In genomic region chr9:93126825-93127368, GRCh38 we compare ENCODE assay signal across 9 cellular contexts. TPM values are rescaled to one million over a fixed set of nuclear protein-coding genes. Genes with fewer than 3 reads are reported as not detected.
A peak's percentile ranks its signal among the peaks of the same experiment; 100 is the strongest.
DNase-seq lines count a peak whose midpoint lies in the region; ATAC-seq and TF ChIP-seq lines count a peak whose summit lies in the region.
"Had no signal": no experiment of that assay in that cellular context is flagged by ENCODE, and none has a peak within 500 bp of the region (broad histone marks: within the 10 kb centered on the region; RNA-seq: fewer than 3 reads in every experiment).

No MANE protein-coding gene starts in this region.

- no peak overlapping the region for H3K4me3 ChIP-seq in H7 (ENCODE audit: insufficient read depth, low read depth, low read length)
- H3K4me3 ChIP-seq in psoas muscle: no peak overlapping the region

- peak overlapping the region; percentile 30 for H3K27ac ChIP-seq in psoas muscle

- POLR2A ChIA-PET in activated CD4-positive, alpha-beta memory T cell treated with anti-CD3 and anti-CD28 coated beads for 36 hours (lab: Charles Lee): interaction anchor here (0.9 kb wide), 1 partner anchor 163 kb away, joined by 3 read pairs; no protein-coding TSS in a partner anchor

- no peaks in the 10 kb centered on the region for H3K9me3 Mint-ChIP-seq in activated CD4-positive, alpha-beta memory T cell treated with anti-CD3 and anti-CD28 coated beads for 36 hours
- H3K9me3 Mint-ChIP-seq: stimulated activated naive B cell treated with anti-CD40 and anti-IgM and Interleukin-4, amounts not matched to agents 10 μg/mL and 1 μg/mL and 100 μg/mL, for 72 hours had no signal

- 51 to 62% (median 53%) methylated on average over 18 of the region's 18 CpGs for WGBS in psoas muscle, 3 donors

- H3K36me3 Mint-ChIP-seq in activated CD4-positive, alpha-beta memory T cell treated with anti-CD3 and anti-CD28 coated beads for 36 hours: peaks cover 22% of the 10 kb centered on the region

- no peaks in the 10 kb centered on the region for H3K9me3 ChIP-seq in psoas muscle

- peak overlapping the region; percentile 8 for H3K4me3 Mint-ChIP-seq in activated CD4-positive, alpha-beta memory T cell treated with anti-CD3 and anti-CD28 coated beads for 36 hours

- ATAC-seq in psoas muscle: peak in 2 of 4 donors; percentile 2 to 15
- ATAC-seq in GM21390 (IDR thresholded peaks at IDR 0.05; ENCODE audit: unreplicated experiment): no peak

- DNase-seq in H7 (peak; percentile 88), cardiac septum (ENCODE audit: low spot score) (peak; percentile 79), psoas muscle (peak in 1 of 2 donors; percentile 58), SKM-1 treated with dmso at 0.1 percent for 144 hours (lab: John Stamatoyannopoulos, UW; ENCODE audit: unreplicated experiment) (no peak), GM19238 (ENCODE audit: insufficient read length, low spot score) (no peak)
- DNase-seq in activated CD4-positive, alpha-beta memory T cell treated with anti-CD3 and anti-CD28 coated beads for 36 hours: peak; percentile 55
- DNase-seq in activated CD4-positive, CD25-positive, alpha-beta regulatory T cell treated with anti-CD3 and anti-CD28 coated beads, Interleukin-2, amount 50 U/mL, for 72 hours: no peak
- DNase-seq: stimulated activated naive B cell treated with anti-CD40 and anti-IgM and Interleukin-4, amounts not matched to agents 10 μg/mL and 1 μg/mL and 100 μg/mL, for 72 hours had no signal

- no peaks in the 10 kb centered on the region for H3K27me3 Mint-ChIP-seq in activated CD4-positive, alpha-beta memory T cell treated with anti-CD3 and anti-CD28 coated beads for 36 hours
- H3K27me3 Mint-ChIP-seq: stimulated activated naive B cell treated with anti-CD40 and anti-IgM and Interleukin-4, amounts not matched to agents 10 μg/mL and 1 μg/mL and 100 μg/mL, for 72 hours had no signal

- H3K27ac Mint-ChIP-seq in activated CD4-positive, alpha-beta memory T cell treated with anti-CD3 and anti-CD28 coated beads for 36 hours: peak overlapping the region; percentile 80

- peaks cover 49% of the 10 kb centered on the region for H3K4me1 ChIP-seq in psoas muscle

- intact Hi-C loops in activated CD4-positive, alpha-beta memory T cell treated with anti-CD3 and anti-CD28 coated beads for 36 hours (cut with micrococcal nuclease): no loop called here
- intact Hi-C loops in cardiac septum (cut with DNase I): loop anchor here (10.0 kb wide), 1 partner anchor 328 kb away; the partner anchor contains the start of genes FAM120A and FAM120AOS
- intact Hi-C loops in psoas muscle (cut with DNase I): no loop called here

- CTCF ChIA-PET in activated CD4-positive, alpha-beta memory T cell treated with anti-CD3 and anti-CD28 coated beads for 36 hours (lab: Charles Lee): interaction anchor here (5.0 kb wide), 1 partner anchor 18 kb away, joined by 21 read pairs; no protein-coding TSS in a partner anchor

- H3K27me3 ChIP-seq in H7 (ENCODE audit: control insufficient read depth, insufficient read depth, low read length) (no peaks in the 10 kb centered on the region), psoas muscle (ENCODE audit: insufficient read depth in 3 of 3, low read length in 2 of 3) (no peaks in the 10 kb centered on the region)

- H3K4me1 Mint-ChIP-seq in activated CD4-positive, alpha-beta memory T cell treated with anti-CD3 and anti-CD28 coated beads for 36 hours (ENCODE audit: low read depth): peaks cover 53% of the 10 kb centered on the region

- H3K36me3 ChIP-seq in H7 (replicated peaks; ENCODE audit: control insufficient read depth, insufficient read depth, low read length) (peaks cover 4% of the 10 kb centered on the region), psoas muscle (ENCODE audit: insufficient read depth in 1 of 2, low read depth in 1 of 2) (peaks cover 0 to 41% of the 10 kb centered on the region in 2 donors)

- no peak for TF ChIP-seq CTCF in psoas muscle (IDR thresholded peaks at IDR 0.05)

RNA-seq across cellular contexts. Expression of gene NINJ1, which starts 7.2 kb away (rescaled TPM):
- 44.6 and 45.3 TPM in 2 replicates for total RNA-seq in H7 (2014; rRNA removed; shearing (Covaris generic))
- total RNA-seq in activated CD4-positive, alpha-beta memory T cell treated with anti-CD3 and anti-CD28 coated beads for 36 hours: 10 to 100 TPM; 77.9 to 82.0 TPM
- total RNA-seq in cardiac septum (46.4 TPM), psoas muscle (10 to 100 TPM; 17.8 to 24.8 (median 21.2) TPM)
- polyA plus RNA-seq in psoas muscle: 10 to 100 TPM; 19.2 to 40.1 (median 22.8) TPM

RNA-seq across cellular contexts. Expression of gene CARD19, which starts 30.9 kb away (rescaled TPM):
- total RNA-seq in H7 (2014; rRNA removed; shearing (Covaris generic)): 46.5 and 69.8 TPM in 2 replicates
- total RNA-seq in activated CD4-positive, alpha-beta memory T cell treated with anti-CD3 and anti-CD28 coated beads for 36 hours: 10 to 100 TPM; 77.9 to 80.0 TPM
- total RNA-seq in cardiac septum (45.1 TPM), psoas muscle (10 to 100 TPM; 27.9 to 46.7 (median 38.2) TPM)
- 10 to 100 TPM; 62.1 to 86.3 (median 66.1) TPM for polyA plus RNA-seq in psoas muscle

RNA-seq across cellular contexts. Expression of gene WNK2, which starts 57.0 kb away (rescaled TPM):
- total RNA-seq in H7 (2014; rRNA removed; shearing (Covaris generic)): 13.3 and 29.5 TPM in 2 replicates
- total RNA-seq in activated CD4-positive, alpha-beta memory T cell treated with anti-CD3 and anti-CD28 coated beads for 36 hours: 1 to 10 TPM; 1.2 to 1.6 TPM
- total RNA-seq in cardiac septum (123 TPM), psoas muscle (10 to 100 TPM; 35.5 to 58.8 (median 43.0) TPM)
- 10 to 100 TPM in 2 of 3 donors, 1 to 10 TPM in 1; 8.1 to 22.5 (median 11.9) TPM for polyA plus RNA-seq in psoas muscle

Comparison
In these comparisons a context has a peak if more than half of its experiments do, and no peak if none do; other contexts are left out.
1. DNase-seq: peak in H7 (single experiment), activated CD4-positive, alpha-beta memory T cell treated with anti-CD3 and anti-CD28 coated beads for 36 hours (single experiment) and cardiac septum (single experiment); none in SKM-1 treated with dmso at 0.1 percent for 144 hours (single experiment), activated CD4-positive, CD25-positive, alpha-beta regulatory T cell treated with anti-CD3 and anti-CD28 coated beads, Interleukin-2, amount 50 U/mL, for 72 hours (single experiment) and GM19238 (single experiment).